19 cellular contexts compared by ENCODE assay signal in genomic region chr14:87617079-87617478, GRCh38.
"Had no signal": no experiment of that assay in that cellular context is flagged by ENCODE, and none has a peak within 500 bp of the region (broad histone marks: within the 10 kb centered on the region; RNA-seq: fewer than 3 reads in every experiment).

No MANE protein-coding gene starts in this region.

- H2AFZ ChIP-seq: hepatocyte had no signal

- H3K27ac ChIP-seq: cardiac muscle cell, epithelial cell of prostate, hepatocyte had no signal

- H3K36me3 ChIP-seq: cardiac muscle cell had no signal

- ATAC-seq: activated CD8-positive, alpha-beta T cell treated with anti-CD3 and anti-CD28 coated beads for 36 hours; activated T-helper 17 cell treated with anti-CD3 and anti-CD28 coated beads, Interleukin-2, amount 50 U/mL, for 72 hours; effector memory CD8-positive, alpha-beta T cell had no signal

- H3K27me3 ChIP-seq: cardiac muscle cell, hepatocyte had no signal

- H3K79me2 ChIP-seq: hepatocyte had no signal

- H3K4me2 ChIP-seq: hepatocyte had no signal

- H3K4me3 ChIP-seq: cardiac muscle cell, hepatocyte had no signal

- DNase-seq: activated CD4-positive, alpha-beta T cell treated with anti-CD3 and anti-CD28 coated beads, Interleukin-2, amount 10 ng/mL, durations not matched to agents 24 days and 14 days; activated CD8-positive, alpha-beta T cell treated with anti-CD3 and anti-CD28 coated beads for 36 hours; activated naive CD4-positive, alpha-beta T cell; activated naive CD8-positive, alpha-beta T cell treated with anti-CD3 and anti-CD28 coated beads for 36 hours; activated T-cell treated with anti-CD3 and anti-CD28 coated beads, Interleukin-2, amount 50 U/mL, for 1 hour; amniotic stem cell; effector memory CD8-positive, alpha-beta T cell; foreskin fibroblast; nephron progenitor cell; occipital lobe; retina; stimulated activated CD4-positive, alpha-beta T cell treated with anti-CD3 and anti-CD28 coated beads, Interleukin-12 subunit alpha, Interleukin-12 subunit beta, amount 100 ng/mL, for 4 hours; stimulated activated CD4-positive, alpha-beta T cell treated with anti-CD3 and anti-CD28 coated beads, Interleukin-1b, Interleukin-23, amount 100 ng/mL, for 48 hours; stimulated activated CD8-positive, alpha-beta memory T cell treated with anti-CD3 and anti-CD28 coated beads, Interleukin-4, amount 100 ng/mL, for 48 hours; stimulated activated naive CD4-positive, alpha-beta T cell had no signal
